Comparison of ENCODE assay signal across 9 cellular contexts in the genomic region with DNA sequence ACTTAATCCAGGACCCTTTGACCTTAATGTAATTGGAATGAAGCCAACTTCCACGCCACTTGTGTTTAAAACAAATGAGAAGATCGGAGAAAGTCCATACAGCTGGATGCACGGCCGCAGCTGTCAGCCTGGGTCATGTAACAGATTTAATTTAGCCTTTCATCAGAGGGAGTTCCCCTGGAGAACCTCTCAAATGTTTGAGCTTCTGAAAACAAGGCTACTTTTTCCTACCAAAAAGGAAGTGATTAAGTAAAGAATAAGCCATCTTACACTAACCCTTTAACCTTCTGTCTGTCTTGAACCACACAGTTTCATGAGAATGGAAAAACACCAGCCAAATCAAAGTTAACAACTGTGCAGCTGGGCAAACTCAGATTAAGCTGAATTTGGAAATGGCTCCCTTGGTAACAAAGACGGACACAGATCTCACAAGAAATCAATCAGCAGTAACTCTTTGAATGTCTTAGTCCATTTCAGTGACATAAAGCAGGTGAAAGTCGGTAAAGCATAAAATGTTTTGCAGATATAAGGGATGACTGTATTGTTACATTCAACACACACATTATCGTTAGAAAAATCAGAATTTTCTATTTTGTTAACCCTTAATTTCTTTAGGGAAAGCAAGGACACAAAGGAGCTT.
DNase-seq lines count a peak whose midpoint lies in the region; ATAC-seq and TF ChIP-seq lines count a peak whose summit lies in the region.
"Had no signal": no experiment of that assay in that cellular context is flagged by ENCODE, and none has a peak within 500 bp of the region (broad histone marks: within the 10 kb centered on the region; RNA-seq: fewer than 3 reads in every experiment).

No MANE protein-coding gene starts in this region.

- H3K4me3 ChIP-seq in SK-N-SH (ENCODE audit: low read depth in 2 of 2, low read length in 1 of 2) (no peak overlapping the region), left lung (no peak overlapping the region), esophagus muscularis mucosa (no peak overlapping the region), tibial nerve (no peak overlapping the region)

- H3K9me3 ChIP-seq in SK-N-SH (no peaks in the 10 kb centered on the region), left lung (no peaks in the 10 kb centered on the region), esophagus muscularis mucosa (no peaks in the 10 kb centered on the region), tibial nerve (no peaks in the 10 kb centered on the region)

- 24% methylated on average over 7 of the region's 7 CpGs for WGBS in SK-N-SH (ENCODE audit: low lambda C conversion rate)
- WGBS in esophagus muscularis mucosa: 33% methylated on average over 7 of the region's 7 CpGs
- 24 to 27% methylated on average over 7 of the region's 7 CpGs for WGBS in tibial nerve, 2 donors

- CTCF ChIA-PET in SK-N-SH (lab: Yijun Ruan, JAX): interaction anchor here (1.3 to 1.7 kb wide), 3 partner anchors 9 to 35 kb away, joined by 3 to 5 read pairs (median 3); no protein-coding TSS in a partner anchor

- no peak for TF ChIP-seq CTCF in SK-N-SH (IDR thresholded peaks at IDR 0.05)
- TF ChIP-seq CTCF in left lung (IDR thresholded peaks at IDR 0.05): no peak
- TF ChIP-seq CTCF in esophagus muscularis mucosa (IDR thresholded peaks at IDR 0.05): no peak
- TF ChIP-seq CTCF in tibial nerve (IDR thresholded peaks at IDR 0.05): no peak

- POLR2A ChIA-PET in SK-N-SH (lab: Yijun Ruan, JAX): no interaction called here

- intact Hi-C loops in left lung (cut with DNase I): no loop called here
- intact Hi-C loops in esophagus muscularis mucosa (cut with DNase I): no loop called here

- H3K4me1 ChIP-seq in SK-N-SH (ENCODE audit: control insufficient read depth in 1 of 2, insufficient read depth in 2 of 2, low read depth in 1 of 2, low read length in 1 of 2) (peaks cover 7 to 20% of the 10 kb centered on the region in 2 experiments; a peak in 3 of 4 replicates), left lung (peaks cover 0 to 20% of the 10 kb centered on the region in 2 donors), esophagus muscularis mucosa (peaks cover 0 to 15% (median 11%) of the 10 kb centered on the region in 4 donors), tibial nerve (peaks cover 0 to 28% (median 11%) of the 10 kb centered on the region in 4 donors)

- no peak for TF ChIP-seq RAD21 in SK-N-SH (IDR thresholded peaks at IDR 0.05; ENCODE audit: low read length)

- peak overlapping the region; percentile 23; the same call in 1 of the 2 replicates for H3K4me2 ChIP-seq in SK-N-SH

- ATAC-seq in GM19351 (IDR thresholded peaks at IDR 0.05; ENCODE audit: unreplicated experiment): peak; percentile 47
- peak; percentile 31 for ATAC-seq in HG02938 (IDR thresholded peaks at IDR 0.05; ENCODE audit: unreplicated experiment)
- peak; percentile 27 for ATAC-seq in left lung
- ATAC-seq: Panc1 had no signal

- no peak for TF ChIP-seq POLR2A in esophagus muscularis mucosa (IDR thresholded peaks at IDR 0.05; ENCODE audit: low read depth)
- TF ChIP-seq POLR2A in tibial nerve (IDR thresholded peaks at IDR 0.05): no peak

- no peaks in the 10 kb centered on the region for H3K9me2 ChIP-seq in SK-N-SH

- peaks cover 5% of the 10 kb centered on the region for H3F3A ChIP-seq in SK-N-SH (replicated peaks; ENCODE audit: insufficient read depth)

- DNase-seq in SK-N-SH: no peak
- DNase-seq in left lung: no peak
- no peak for DNase-seq in esophagus muscularis mucosa (ENCODE audit: extremely low spot score)
- no peak for DNase-seq in tibial nerve (ENCODE audit: low spot score in 2 of 2)
- no peak for DNase-seq in medulla oblongata (ENCODE audit: extremely low spot score)
- no peak for DNase-seq in ureter (ENCODE audit: low spot score)

- H3K27me3 ChIP-seq in SK-N-SH (ENCODE audit: insufficient read depth) (no peaks in the 10 kb centered on the region), left lung (no peaks in the 10 kb centered on the region), esophagus muscularis mucosa (no peaks in the 10 kb centered on the region), tibial nerve (no peaks in the 10 kb centered on the region)

- H3K36me3 ChIP-seq in SK-N-SH (replicated peaks in 1 of 2; ENCODE audit: control insufficient read depth in 1 of 2, insufficient read depth in 2 of 2, low read length in 1 of 2) (no peaks in the 10 kb centered on the region), left lung (no peaks in the 10 kb centered on the region), esophagus muscularis mucosa (no peaks in the 10 kb centered on the region), tibial nerve (no peaks in the 10 kb centered on the region)

- no peaks in the 10 kb centered on the region for H4K20me1 ChIP-seq in SK-N-SH (ENCODE audit: insufficient read depth)

- H3K79me2 ChIP-seq in SK-N-SH (ENCODE audit: insufficient read depth): peaks cover 44% of the 10 kb centered on the region

- TF ChIP-seq EP300 in SK-N-SH (IDR thresholded peaks at IDR 0.05; ENCODE audit: borderline replicate concordance in 1 of 2, low read depth in 1 of 2, low read length in 1 of 2) (peak; percentile 29 to 40; a peak in 2 of 4 replicates), esophagus muscularis mucosa (IDR thresholded peaks at IDR 0.05) (no peak), tibial nerve (IDR thresholded peaks at IDR 0.05) (no peak)

- no peak overlapping the region for H3K9ac ChIP-seq in SK-N-SH

- H3K27ac ChIP-seq in SK-N-SH (ENCODE audit: low read depth in 2 of 2, low read length in 1 of 2) (peak overlapping the region; percentile 43 to 49), left lung (no peak overlapping the region), esophagus muscularis mucosa (replicated peaks in 1 of 4) (no peak overlapping the region), tibial nerve (peak overlapping the region in 2 of 4 donors; percentile 4 to 45)

- 0 out of 2 replicates have a peak overlapping the region, but pooled peaks have one; percentile 19 for H2AFZ ChIP-seq in SK-N-SH (ENCODE audit: low read depth)

TF ChIP-seq in SK-N-SH, 30 proteins besides CTCF, POLR2A, EP300 and RAD21 (continues in another document):
- TF ChIP-seq MXI1 (IDR thresholded peaks at IDR 0.05; ENCODE audit: low read depth, low read length): no peak
- TF ChIP-seq TEAD4 (IDR thresholded peaks at IDR 0.05; ENCODE audit: borderline replicate concordance, insufficient read depth): no peak
- TF ChIP-seq ELF1 (IDR thresholded peaks at IDR 0.05): no peak
- TF ChIP-seq CHD2 (IDR thresholded peaks at IDR 0.05; ENCODE audit: low read length, partially characterized antibody): no peak
- TF ChIP-seq, protein P1, sequence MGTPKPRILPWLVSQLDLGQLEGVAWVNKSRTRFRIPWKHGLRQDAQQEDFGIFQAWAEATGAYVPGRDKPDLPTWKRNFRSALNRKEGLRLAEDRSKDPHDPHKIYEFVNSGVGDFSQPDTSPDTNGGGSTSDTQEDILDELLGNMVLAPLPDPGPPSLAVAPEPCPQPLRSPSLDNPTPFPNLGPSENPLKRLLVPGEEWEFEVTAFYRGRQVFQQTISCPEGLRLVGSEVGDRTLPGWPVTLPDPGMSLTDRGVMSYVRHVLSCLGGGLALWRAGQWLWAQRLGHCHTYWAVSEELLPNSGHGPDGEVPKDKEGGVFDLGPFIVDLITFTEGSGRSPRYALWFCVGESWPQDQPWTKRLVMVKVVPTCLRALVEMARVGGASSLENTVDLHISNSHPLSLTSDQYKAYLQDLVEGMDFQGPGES (IDR thresholded peaks at IDR 0.05; ENCODE audit: low read depth, low read length): no peak
- TF ChIP-seq, protein P2, sequence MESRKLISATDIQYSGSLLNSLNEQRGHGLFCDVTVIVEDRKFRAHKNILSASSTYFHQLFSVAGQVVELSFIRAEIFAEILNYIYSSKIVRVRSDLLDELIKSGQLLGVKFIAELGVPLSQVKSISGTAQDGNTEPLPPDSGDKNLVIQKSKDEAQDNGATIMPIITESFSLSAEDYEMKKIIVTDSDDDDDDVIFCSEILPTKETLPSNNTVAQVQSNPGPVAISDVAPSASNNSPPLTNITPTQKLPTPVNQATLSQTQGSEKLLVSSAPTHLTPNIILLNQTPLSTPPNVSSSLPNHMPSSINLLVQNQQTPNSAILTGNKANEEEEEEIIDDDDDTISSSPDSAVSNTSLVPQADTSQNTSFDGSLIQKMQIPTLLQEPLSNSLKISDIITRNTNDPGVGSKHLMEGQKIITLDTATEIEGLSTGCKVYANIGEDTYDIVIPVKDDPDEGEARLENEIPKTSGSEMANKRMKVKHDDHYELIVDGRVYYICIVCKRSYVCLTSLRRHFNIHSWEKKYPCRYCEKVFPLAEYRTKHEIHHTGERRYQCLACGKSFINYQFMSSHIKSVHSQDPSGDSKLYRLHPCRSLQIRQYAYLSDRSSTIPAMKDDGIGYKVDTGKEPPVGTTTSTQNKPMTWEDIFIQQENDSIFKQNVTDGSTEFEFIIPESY (IDR thresholded peaks at IDR 0.05; ENCODE audit: borderline replicate concordance, low read depth): no peak
- no peak for TF ChIP-seq GABPA (IDR thresholded peaks at IDR 0.05; ENCODE audit: low read depth)
- TF ChIP-seq, protein P3, sequence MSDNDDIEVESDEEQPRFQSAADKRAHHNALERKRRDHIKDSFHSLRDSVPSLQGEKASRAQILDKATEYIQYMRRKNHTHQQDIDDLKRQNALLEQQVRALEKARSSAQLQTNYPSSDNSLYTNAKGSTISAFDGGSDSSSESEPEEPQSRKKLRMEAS (IDR thresholded peaks at IDR 0.05; ENCODE audit: low read depth): 0 out of 2 replicates have a peak, but pooled peaks have one; percentile 24
- no peak for TF ChIP-seq MEF2A (IDR thresholded peaks at IDR 0.05; ENCODE audit: borderline replicate concordance, low read depth)
- no peak for TF ChIP-seq FOXJ3 (CRISPR knock-in tag; IDR thresholded peaks at IDR 0.05)
- TF ChIP-seq TCF12 (IDR thresholded peaks at IDR 0.05): peak; percentile 80
- TF ChIP-seq, protein P4, sequence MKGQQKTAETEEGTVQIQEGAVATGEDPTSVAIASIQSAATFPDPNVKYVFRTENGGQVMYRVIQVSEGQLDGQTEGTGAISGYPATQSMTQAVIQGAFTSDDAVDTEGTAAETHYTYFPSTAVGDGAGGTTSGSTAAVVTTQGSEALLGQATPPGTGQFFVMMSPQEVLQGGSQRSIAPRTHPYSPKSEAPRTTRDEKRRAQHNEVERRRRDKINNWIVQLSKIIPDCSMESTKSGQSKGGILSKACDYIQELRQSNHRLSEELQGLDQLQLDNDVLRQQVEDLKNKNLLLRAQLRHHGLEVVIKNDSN (IDR thresholded peaks at IDR 0.05; ENCODE audit: borderline replicate concordance, low read depth): no peak
- TF ChIP-seq FOSL2 (IDR thresholded peaks at IDR 0.05; ENCODE audit: borderline replicate concordance, low read depth): no peak
- TF ChIP-seq POLR2AphosphoS5 (IDR thresholded peaks at IDR 0.05; ENCODE audit: low read depth, low read length): no peak
- no peak for TF ChIP-seq TAF1 (IDR thresholded peaks at IDR 0.05; ENCODE audit: borderline replicate concordance, low read depth, low read length)
- TF ChIP-seq JUND (IDR thresholded peaks at IDR 0.05): 0 out of 2 replicates have a peak, but pooled peaks have one; percentile 51

Comparison
In these comparisons a context has a peak if more than half of its experiments do, and no peak if none do; other contexts are left out.
1. H3K27ac ChIP-seq: peak in SK-N-SH (2 of 2); none in left lung (0 of 2) and esophagus muscularis mucosa (0 of 4).
2. Peak in every context shown above with its lines, with median percentiles within 50 percentile points of each other: ATAC-seq.